ENCODE assay signal across 9 cellular contexts in the genomic region with DNA sequence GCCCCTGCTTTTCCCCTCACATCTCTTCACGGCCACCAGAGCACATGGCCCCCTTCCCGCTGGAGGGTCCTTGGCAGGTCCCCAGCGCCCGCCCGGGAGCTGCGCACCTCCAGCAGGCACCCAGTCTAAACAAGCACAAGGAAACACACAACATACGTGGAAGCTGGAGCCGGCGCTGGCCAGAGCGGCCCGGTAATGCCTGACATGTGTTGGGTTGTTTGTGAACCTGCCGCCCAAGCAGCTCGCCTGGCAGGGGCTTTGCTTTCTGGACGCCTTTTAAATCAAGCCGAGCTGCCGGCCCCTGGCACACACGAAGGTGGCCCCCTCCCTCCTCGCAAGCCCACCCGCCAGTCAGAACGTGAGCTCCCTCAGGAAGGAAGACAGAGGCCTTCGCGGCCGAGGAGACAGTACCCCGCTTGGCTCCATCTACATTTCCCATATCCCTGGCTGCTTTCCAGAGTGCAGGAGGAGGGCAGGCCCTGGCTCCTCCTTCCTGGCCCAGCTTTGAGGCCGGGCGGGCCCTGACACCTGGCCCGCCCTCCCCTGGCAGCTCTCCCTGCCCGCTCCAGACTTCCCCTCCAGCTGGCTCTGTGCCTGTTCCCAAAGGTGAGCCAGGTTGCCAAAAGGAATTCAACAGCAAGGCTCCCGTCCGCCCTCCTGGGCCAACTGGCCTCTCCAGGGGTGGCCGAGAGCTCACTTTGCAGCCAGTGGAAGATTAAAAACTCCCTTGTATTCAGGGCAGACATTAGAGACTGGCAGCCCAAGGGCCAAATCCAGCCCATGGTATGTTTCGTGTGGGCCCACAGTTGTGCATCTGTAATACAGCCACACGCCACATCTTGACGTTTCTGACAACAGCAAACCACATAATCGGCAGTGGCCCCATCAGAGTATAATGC. TPM values are rescaled to one million over a fixed set of nuclear protein-coding genes. Genes with fewer than 3 reads are reported as not detected.
DNase-seq lines count a peak whose midpoint lies in the region; ATAC-seq and TF ChIP-seq lines count a peak whose summit lies in the region.
"Had no signal": no experiment of that assay in that cellular context is flagged by ENCODE, and none has a peak within 500 bp of the region (broad histone marks: within the 10 kb centered on the region; RNA-seq: fewer than 3 reads in every experiment).

No MANE protein-coding gene starts in this region.

- DNase-seq in DMS79 (lab: John Stamatoyannopoulos, UW) (peak; percentile 88), NCI-H69 (lab: John Stamatoyannopoulos, UW) (peak; percentile 98), fibroblast of peridontal ligament (ENCODE audit: extremely low read depth) (peak; percentile 18), ovary (peak; percentile 61 to 84 (median 74))
- no peak for DNase-seq in activated T-helper 1 cell treated with anti-CD3 and anti-CD28 coated beads, Interleukin-12 subunit alpha, Interleukin-12 subunit beta, Interleukin-2, Interleukin-4 antibody, amounts not matched to agents 30 ng/mL and 10 ng/mL and 1 ng/mL, durations not matched to agents 14 hours and 24 hours and 36 hours (ENCODE audit: low spot score)
- DNase-seq in stimulated activated naive CD8-positive, alpha-beta T cell treated with anti-CD3 and anti-CD28 coated beads, Interleukin-15, amount 100 ng/mL, for 72 hours = no peak

- H3K4me1 ChIP-seq in ovary (ENCODE audit: insufficient read depth) = peaks cover 8% of the 10 kb centered on the region

- peak overlapping the region in 1 of 2 donors; percentile 52 for H3K27ac ChIP-seq in ovary

- no peak overlapping the region for H3K27ac Mint-ChIP-seq in activated T-helper 1 cell treated with anti-CD3 and anti-CD28 coated beads, Interleukin-12 subunit alpha, Interleukin-12 subunit beta, Interleukin-2, Interleukin-4 antibody, amounts not matched to agents 30 ng/mL and 10 ng/mL and 1 ng/mL, durations not matched to agents 14 hours and 24 hours and 36 hours
- H3K27ac Mint-ChIP-seq in stimulated activated naive CD8-positive, alpha-beta T cell treated with anti-CD3 and anti-CD28 coated beads, Interleukin-15, amount 100 ng/mL, for 72 hours = peak overlapping the region in 1 of 2 donors; percentile 61

- no peaks in the 10 kb centered on the region for H3K36me3 ChIP-seq in ovary

- H3K27me3 ChIP-seq in ovary = no peaks in the 10 kb centered on the region

- 15 to 21% (median 20%) methylated on average over 35 of the region's 35 CpGs for WGBS in ovary, 3 donors

- H3K9me3 Mint-ChIP-seq in activated T-helper 1 cell treated with anti-CD3 and anti-CD28 coated beads, Interleukin-12 subunit alpha, Interleukin-12 subunit beta, Interleukin-2, Interleukin-4 antibody, amounts not matched to agents 30 ng/mL and 10 ng/mL and 1 ng/mL, durations not matched to agents 14 hours and 24 hours and 36 hours = no peaks in the 10 kb centered on the region
- H3K9me3 Mint-ChIP-seq in stimulated activated naive CD8-positive, alpha-beta T cell treated with anti-CD3 and anti-CD28 coated beads, Interleukin-15, amount 100 ng/mL, for 72 hours = no peaks in the 10 kb centered on the region
- H3K9me3 Mint-ChIP-seq: central memory CD8-positive, alpha-beta T cell had no signal

- H3K4me3 Mint-ChIP-seq in activated T-helper 1 cell treated with anti-CD3 and anti-CD28 coated beads, Interleukin-12 subunit alpha, Interleukin-12 subunit beta, Interleukin-2, Interleukin-4 antibody, amounts not matched to agents 30 ng/mL and 10 ng/mL and 1 ng/mL, durations not matched to agents 14 hours and 24 hours and 36 hours = no peak overlapping the region
- no peak overlapping the region for H3K4me3 Mint-ChIP-seq in stimulated activated naive CD8-positive, alpha-beta T cell treated with anti-CD3 and anti-CD28 coated beads, Interleukin-15, amount 100 ng/mL, for 72 hours
- H3K4me3 Mint-ChIP-seq: central memory CD8-positive, alpha-beta T cell had no signal

- intact Hi-C loops in ovary (cut with DNase I) = no loop called here
- intact Hi-C loops in activated T-helper 1 cell treated with anti-CD3 and anti-CD28 coated beads, Interleukin-12 subunit alpha, Interleukin-12 subunit beta, Interleukin-2, Interleukin-4 antibody, amounts not matched to agents 30 ng/mL and 10 ng/mL and 1 ng/mL, durations not matched to agents 14 hours and 24 hours and 36 hours (cut with micrococcal nuclease) = no loop called here

- TF ChIP-seq CTCF in ovary (IDR thresholded peaks at IDR 0.05) = no peak

- no peaks in the 10 kb centered on the region for H3K4me1 Mint-ChIP-seq in activated T-helper 1 cell treated with anti-CD3 and anti-CD28 coated beads, Interleukin-12 subunit alpha, Interleukin-12 subunit beta, Interleukin-2, Interleukin-4 antibody, amounts not matched to agents 30 ng/mL and 10 ng/mL and 1 ng/mL, durations not matched to agents 14 hours and 24 hours and 36 hours (ENCODE audit: low read depth)
- H3K4me1 Mint-ChIP-seq in stimulated activated naive CD8-positive, alpha-beta T cell treated with anti-CD3 and anti-CD28 coated beads, Interleukin-15, amount 100 ng/mL, for 72 hours = no peaks in the 10 kb centered on the region
- H3K4me1 Mint-ChIP-seq: central memory CD8-positive, alpha-beta T cell had no signal

- no peaks in the 10 kb centered on the region for H3K9me3 ChIP-seq in ovary

- ATAC-seq in HG02840 (IDR thresholded peaks at IDR 0.05; ENCODE audit: low FRiP score, unreplicated experiment) (no peak), GM21515 (IDR thresholded peaks at IDR 0.05; ENCODE audit: unreplicated experiment) (no peak)
- ATAC-seq in stimulated activated naive CD8-positive, alpha-beta T cell treated with anti-CD3 and anti-CD28 coated beads, Interleukin-15, amount 100 ng/mL, for 72 hours = no peak

- no peak for TF ChIP-seq EP300 in ovary (IDR thresholded peaks at IDR 0.05)

- no peaks in the 10 kb centered on the region for H3K27me3 Mint-ChIP-seq in activated T-helper 1 cell treated with anti-CD3 and anti-CD28 coated beads, Interleukin-12 subunit alpha, Interleukin-12 subunit beta, Interleukin-2, Interleukin-4 antibody, amounts not matched to agents 30 ng/mL and 10 ng/mL and 1 ng/mL, durations not matched to agents 14 hours and 24 hours and 36 hours (ENCODE audit: insufficient read depth)
- H3K27me3 Mint-ChIP-seq in stimulated activated naive CD8-positive, alpha-beta T cell treated with anti-CD3 and anti-CD28 coated beads, Interleukin-15, amount 100 ng/mL, for 72 hours = no peaks in the 10 kb centered on the region
- H3K27me3 Mint-ChIP-seq: central memory CD8-positive, alpha-beta T cell had no signal

- no peak overlapping the region for H3K4me3 ChIP-seq in ovary

- no peak for TF ChIP-seq POLR2A in ovary (IDR thresholded peaks at IDR 0.05)

- H3K36me3 Mint-ChIP-seq in activated T-helper 1 cell treated with anti-CD3 and anti-CD28 coated beads, Interleukin-12 subunit alpha, Interleukin-12 subunit beta, Interleukin-2, Interleukin-4 antibody, amounts not matched to agents 30 ng/mL and 10 ng/mL and 1 ng/mL, durations not matched to agents 14 hours and 24 hours and 36 hours (ENCODE audit: low read depth) = no peaks in the 10 kb centered on the region

RNA-seq across cellular contexts. Expression of a gene that starts 28.7 kb away (rescaled TPM):
- under 1 TPM in 4 of 7 donors, not detected in 3; 0.17 to 0.92 (median 0.52) TPM for total RNA-seq in ovary
- polyA plus RNA-seq in ovary = under 1 TPM; 0.08 to 0.35 TPM
- not detected in 2 replicates for total RNA-seq in activated T-helper 1 cell treated with anti-CD3 and anti-CD28 coated beads, Interleukin-12 subunit alpha, Interleukin-12 subunit beta, Interleukin-2, Interleukin-4 antibody, amounts not matched to agents 30 ng/mL and 10 ng/mL and 1 ng/mL, durations not matched to agents 14 hours and 24 hours and 36 hours

Comparison
In these comparisons a context has a peak if more than half of its experiments do, and no peak if none do; other contexts are left out.
1. DNase-seq: peak in DMS79 (single experiment), NCI-H69 (single experiment), fibroblast of peridontal ligament (single experiment) and ovary (5 of 5); none in activated T-helper 1 cell treated with anti-CD3 and anti-CD28 coated beads, Interleukin-12 subunit alpha, Interleukin-12 subunit beta, Interleukin-2, Interleukin-4 antibody, amounts not matched to agents 30 ng/mL and 10 ng/mL and 1 ng/mL, durations not matched to agents 14 hours and 24 hours and 36 hours (single experiment) and stimulated activated naive CD8-positive, alpha-beta T cell treated with anti-CD3 and anti-CD28 coated beads, Interleukin-15, amount 100 ng/mL, for 72 hours (0 of 2).